Comparison of ENCODE assay signal across 9 cellular contexts in the genomic region with DNA sequence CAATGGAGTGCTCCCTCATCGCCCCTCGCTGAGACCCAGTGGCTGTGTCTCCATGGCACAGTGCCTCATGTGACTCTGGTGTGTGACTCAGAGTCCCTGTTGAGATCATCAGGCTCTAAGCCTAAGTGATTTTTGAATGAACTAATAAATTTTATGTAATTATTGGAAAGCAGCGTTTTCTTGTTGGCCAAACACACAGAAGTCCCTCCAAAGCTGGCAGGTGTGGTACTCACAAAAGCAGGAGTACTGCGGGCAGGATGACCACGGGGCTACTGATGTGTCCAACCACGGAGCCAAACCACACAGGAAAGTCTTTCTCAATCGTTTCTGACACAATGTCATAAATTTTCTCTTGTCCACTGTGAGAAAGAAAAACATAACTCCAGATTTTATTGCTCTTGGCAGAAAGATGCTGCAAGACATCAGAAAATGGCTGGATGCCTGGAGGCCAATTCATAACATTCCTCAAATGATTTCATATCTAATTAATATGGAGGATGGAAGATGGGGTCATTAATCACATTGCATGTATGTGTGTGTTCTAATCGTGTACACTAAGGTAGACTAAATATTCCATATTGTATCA. TPM values are rescaled to one million over a fixed set of nuclear protein-coding genes. Genes with fewer than 3 reads are reported as not detected.
DNase-seq lines count a peak whose midpoint lies in the region; ATAC-seq and TF ChIP-seq lines count a peak whose summit lies in the region.
"Had no signal": no experiment of that assay in that cellular context is flagged by ENCODE, and none has a peak within 500 bp of the region (broad histone marks: within the 10 kb centered on the region; RNA-seq: fewer than 3 reads in every experiment).

No MANE protein-coding gene starts in this region.

- no peaks in the 10 kb centered on the region for H3K27me3 ChIP-seq in RWPE2 (ENCODE audit: insufficient read depth, poor library complexity, severe bottlenecking)

- H3K36me3 ChIP-seq in RWPE2 (ENCODE audit: low read depth), result no peaks in the 10 kb centered on the region

- TF ChIP-seq CTCF in RWPE2 (IDR thresholded peaks at IDR 0.05; ENCODE audit: poor library complexity, severe bottlenecking), result no peak

- peak overlapping the region; percentile 38 for H3K27ac ChIP-seq in RWPE2 (ENCODE audit: poor library complexity, severe bottlenecking)
- H3K27ac ChIP-seq: KMS-11 had no signal

- H3K4me1 ChIP-seq in RWPE2 (ENCODE audit: insufficient read depth, poor library complexity, severe bottlenecking), result peaks cover 20% of the 10 kb centered on the region

- DNase-seq in GM03348 (ENCODE audit: low spot score) (peak; percentile 70), RWPE2 (ENCODE audit: low spot score) (no peak), fibroblast of the conjunctiva (ENCODE audit: low read depth) (peak; percentile 38), sciatic nerve (ENCODE audit: low spot score) (peak; percentile 72), SKM-1 (lab: John Stamatoyannopoulos, UW; ENCODE audit: unreplicated experiment) (no peak), NCI-H146 (lab: John Stamatoyannopoulos, UW) (no peak), islet precursor cell (no peak), NCI-H774 (lab: John Stamatoyannopoulos, UW) (no peak)

- ATAC-seq in RWPE2 (ENCODE audit: low read depth), result peak; percentile 88
- ATAC-seq in sciatic nerve, result peak; percentile 94

- intact Hi-C loops in sciatic nerve (cut with DNase I), result no loop called here

- H3K4me3 ChIP-seq in RWPE2 (ENCODE audit: severe bottlenecking), result no peak overlapping the region

- H3K9me3 ChIP-seq in RWPE2 (ENCODE audit: severe bottlenecking), result no peaks in the 10 kb centered on the region

RNA-seq across cellular contexts. Expression of a gene that starts 14.6 kb away (rescaled TPM):
- 6.1 TPM for total RNA-seq in sciatic nerve

RNA-seq across cellular contexts. Expression of a gene that starts 35.5 kb away (rescaled TPM):
- total RNA-seq in sciatic nerve, result 0.13 TPM

Comparison
In these comparisons a context has a peak if more than half of its experiments do, and no peak if none do; other contexts are left out.
1. DNase-seq: peak in GM03348 (single experiment), fibroblast of the conjunctiva (single experiment) and sciatic nerve (single experiment); none in RWPE2 (single experiment), SKM-1 (single experiment), NCI-H146 (single experiment), islet precursor cell (single experiment) and NCI-H774 (single experiment).